ENCODE assay signal across 8 cellular contexts in the genomic region with DNA sequence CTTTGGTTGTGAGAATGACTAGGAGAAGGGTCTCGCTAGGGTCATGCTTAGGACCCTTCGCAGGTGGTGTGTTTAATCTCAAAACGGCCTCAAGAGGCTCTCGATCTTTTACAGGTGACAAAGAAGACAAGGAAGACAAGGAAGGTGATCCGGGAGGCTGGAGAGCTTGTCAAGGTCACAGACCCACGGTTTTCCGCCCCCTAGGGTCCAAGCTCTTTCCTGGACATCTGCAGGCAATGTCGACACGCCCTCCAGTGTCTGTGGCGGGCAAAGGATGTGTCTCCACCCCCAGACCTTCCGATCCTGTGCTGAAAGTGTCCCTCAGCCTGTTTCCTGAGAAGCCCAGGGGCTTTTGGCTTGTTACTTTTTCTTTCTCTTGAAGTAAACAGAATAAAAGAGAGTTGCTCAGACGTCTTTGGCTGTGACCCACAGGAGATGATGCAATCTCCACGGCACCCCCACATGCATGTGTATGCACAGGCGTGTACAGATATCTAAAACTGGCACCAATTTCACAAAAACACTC.
DNase-seq lines count a peak whose midpoint lies in the region; ATAC-seq lines count a peak whose summit lies in the region.

No MANE protein-coding gene starts in this region.

- H3K4me1 Mint-ChIP-seq in T-cell, result peaks cover 80 to 87% (median 81%) of the 10 kb centered on the region in 3 donors

- DNase-seq in EL (peak; percentile 80), Karpas-422 (peak; percentile 84), T-cell (peak in 33 of 34 experiments; percentile 70 to 94 (median 87)), anterior cingulate cortex (lab: John Stamatoyannopoulos, UW) (peak in 45 of 58 donors; percentile 20 to 77 (median 48)), hepatic stellate cell (ENCODE audit: low spot score) (peak; percentile 79), sciatic nerve (ENCODE audit: low spot score) (peak; percentile 82), NCI-H2171 treated with DMSO at 0.1 percent for 48 hours (lab: John Stamatoyannopoulos, UW) (no peak)

- H3K36me3 Mint-ChIP-seq in T-cell, result no peaks in the 10 kb centered on the region

- H3K9ac ChIP-seq in Karpas-422 (ENCODE audit: low read length), result peak overlapping the region; percentile 46

- H3K27ac ChIP-seq in Karpas-422 (ENCODE audit: low read length), result no peak overlapping the region

- H3K4me1 ChIP-seq in Karpas-422 (ENCODE audit: low read length), result peaks cover 26% of the 10 kb centered on the region

- H3K9me3 Mint-ChIP-seq in T-cell, result no peaks in the 10 kb centered on the region

- no peaks in the 10 kb centered on the region for H3K36me3 ChIP-seq in Karpas-422 (ENCODE audit: insufficient read depth, low read length)

- H4K20me1 ChIP-seq in Karpas-422 (ENCODE audit: insufficient read depth, low read depth, low read length), result no peaks in the 10 kb centered on the region

- ATAC-seq in GM21723 (IDR thresholded peaks at IDR 0.05; ENCODE audit: unreplicated experiment) (peak; percentile 74), T-cell (replicated peaks in 1 of 4) (peak; percentile 67 to 80 (median 72)), sciatic nerve (peak; percentile 87)

- H3K4me2 ChIP-seq in Karpas-422 (ENCODE audit: low read depth, low read length, poor library complexity, severe bottlenecking), result peak overlapping the region; percentile 69

- POLR2A ChIA-PET in T-cell (lab: Charles Lee), result interaction anchor here (0.6 to 1.7 kb wide), 5 partner anchors 38 to 109 kb away, joined by 3 to 5 read pairs (median 3); a partner anchor contains a TSS

- H2AFZ ChIP-seq in Karpas-422 (ENCODE audit: low read length), result peak overlapping the region; percentile 62; the same call in 1 of the 2 replicates

- peak overlapping the region; percentile 98 for H3K27ac Mint-ChIP-seq in T-cell

- peak overlapping the region; percentile 55 for H3K4me3 ChIP-seq in Karpas-422 (ENCODE audit: low read length)

- peak overlapping the region; percentile 77 to 86 (median 78) for H3K4me3 Mint-ChIP-seq in T-cell

- no peaks in the 10 kb centered on the region for H3K79me2 ChIP-seq in Karpas-422 (ENCODE audit: low read length)

- CTCF ChIA-PET in T-cell (lab: Charles Lee), result interaction anchor here (0.6 to 2.1 kb wide), 18 partner anchors 19 to 181 kb away, joined by 3 to 18 read pairs (median 6); no protein-coding TSS in a partner anchor

- intact Hi-C loops in sciatic nerve (cut with DNase I), result no loop called here

- H3K27me3 ChIP-seq in Karpas-422 (ENCODE audit: low read length), result no peaks in the 10 kb centered on the region

- H3K9me2 ChIP-seq in Karpas-422 (replicated peaks; ENCODE audit: insufficient read depth, low read length), result no peaks in the 10 kb centered on the region

- H3K9me3 ChIP-seq in Karpas-422 (ENCODE audit: low read length), result no peaks in the 10 kb centered on the region

- H3K27me3 Mint-ChIP-seq in T-cell, result no peaks in the 10 kb centered on the region
